ENCODE assay signal across 8 cellular contexts in genomic region chr1:151166506-151166956, GRCh38. TPM values are rescaled to one million over a fixed set of nuclear protein-coding genes. Genes with fewer than 3 reads are reported as not detected.
A peak's percentile ranks its signal among the peaks of the same experiment; 100 is the strongest.
DNase-seq lines count a peak whose midpoint lies in the region; ATAC-seq and TF ChIP-seq lines count a peak whose summit lies in the region.

No MANE protein-coding gene starts in this region.

- H3K36me3 ChIP-seq in SJCRH30 = peaks cover 16% of the 10 kb centered on the region; the same call in 1 of the 2 replicates

- ATAC-seq in GM19035 (IDR thresholded peaks at IDR 0.05; ENCODE audit: unreplicated experiment) (peak; percentile 6), HG03175 (IDR thresholded peaks at IDR 0.05; ENCODE audit: unreplicated experiment) (no peak), HG02623 (IDR thresholded peaks at IDR 0.05; ENCODE audit: unreplicated experiment) (no peak)

- no peaks in the 10 kb centered on the region for H3K27me3 ChIP-seq in SJCRH30

- H3K4me1 ChIP-seq in SJCRH30 = no peaks in the 10 kb centered on the region

- H3K36me3 Mint-ChIP-seq in nephron (ENCODE audit: low read depth) = peaks cover 27% of the 10 kb centered on the region

- peak overlapping the region; percentile 68 for H3K27ac ChIP-seq in 22Rv1
- peak overlapping the region; percentile 42 for H3K27ac ChIP-seq in SJCRH30

- no peaks in the 10 kb centered on the region for H3K27me3 Mint-ChIP-seq in nephron (ENCODE audit: low read depth)

- peak overlapping the region; percentile 97 to 99 (median 98) for H3K27ac Mint-ChIP-seq in nephron

- H3K4me3 Mint-ChIP-seq in nephron = peak overlapping the region; percentile 94 to 97 (median 95)

- no peaks in the 10 kb centered on the region for H3K9me3 ChIP-seq in SJCRH30 (replicated peaks)

- TF ChIP-seq CTCF in 22Rv1 (IDR thresholded peaks at IDR 0.05) (no peak), epithelial cell of esophagus (IDR thresholded peaks at IDR 0.05; ENCODE audit: insufficient read depth, low read depth, low read length, missing control alignments) (no peak), nephron (IDR thresholded peaks at IDR 0.05; ENCODE audit: unreplicated experiment in 3 of 3) (no peak)

- H3K4me3 ChIP-seq in SJCRH30 (peak overlapping the region; percentile 76), epithelial cell of esophagus (ENCODE audit: low read length) (peak overlapping the region; percentile 100)

- H3K4me1 Mint-ChIP-seq in nephron = peaks cover 18% of the 10 kb centered on the region

- no peaks in the 10 kb centered on the region for H3K9me3 Mint-ChIP-seq in nephron

- peak; percentile 32 to 43 for DNase-seq in SJCRH30
- peak; percentile 61 for DNase-seq in epithelial cell of esophagus (ENCODE audit: low read depth)
- DNase-seq in DMS153 treated with DMSO at 0.1 percent for 48 hours (lab: John Stamatoyannopoulos, UW; ENCODE audit: unreplicated experiment) = no peak

RNA-seq across cellular contexts. Expression of gene SCNM1, which starts 0.6 kb away (rescaled TPM):
- total RNA-seq in SJCRH30 (2014; rRNA removed; shearing (Covaris generic)) = 48.9 and 57.8 TPM in 2 replicates

RNA-seq across cellular contexts. Expression of gene LYSMD1, which starts 0.8 kb away (rescaled TPM):
- 13.4 and 15.8 TPM in 2 replicates for total RNA-seq in SJCRH30 (2014; rRNA removed; shearing (Covaris generic))

RNA-seq across cellular contexts. Expression of gene TMOD4, which starts 9.2 kb away (rescaled TPM):
- not detected in 2 replicates for total RNA-seq in SJCRH30 (2014; rRNA removed; shearing (Covaris generic))

RNA-seq across cellular contexts. Expression of gene TNFAIP8L2, which starts 10.1 kb away (rescaled TPM):
- total RNA-seq in SJCRH30 (2014; rRNA removed; shearing (Covaris generic)) = not detected in 2 replicates

RNA-seq across cellular contexts. Expression of gene SEMA6C, which starts 20.1 kb away (rescaled TPM):
- 11.2 and 12.5 TPM in 2 replicates for total RNA-seq in SJCRH30 (2014; rRNA removed; shearing (Covaris generic))
